Comparison of ENCODE assay signal across 9 cellular contexts in the genomic region with DNA sequence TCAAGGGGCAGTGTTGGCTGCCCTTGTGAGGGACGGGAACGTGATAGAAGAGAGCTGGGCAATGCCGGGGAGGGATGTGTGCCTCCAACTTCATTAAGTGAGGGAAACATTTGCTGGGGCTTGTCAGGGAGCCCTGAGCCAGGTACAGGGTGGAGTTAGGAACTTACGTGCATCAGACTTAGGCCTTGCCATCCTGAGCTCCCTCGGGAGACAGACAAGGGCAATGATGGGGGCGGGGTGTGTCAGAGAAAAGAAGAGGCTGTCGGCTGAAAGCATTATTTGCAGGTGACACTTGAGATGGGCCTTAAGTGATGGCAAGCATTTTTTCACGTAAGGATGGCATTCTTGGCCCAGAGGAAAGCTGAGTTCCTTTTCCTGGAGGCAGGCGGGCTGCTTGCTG. TPM values are rescaled to one million over a fixed set of nuclear protein-coding genes. Genes with fewer than 3 reads are reported as not detected.
A peak's percentile ranks its signal among the peaks of the same experiment; 100 is the strongest.
DNase-seq lines count a peak whose midpoint lies in the region; ATAC-seq, FAIRE-seq and TF ChIP-seq lines count a peak whose summit lies in the region.
"Had no signal": no experiment of that assay in that cellular context is flagged by ENCODE, and none has a peak within 500 bp of the region (broad histone marks: within the 10 kb centered on the region; RNA-seq: fewer than 3 reads in every experiment).

No MANE protein-coding gene starts in this region.

- POLR2A ChIA-PET in WTC11 (lab: Charles Lee): interaction anchor here (0.6 to 1.6 kb wide), 4 partner anchors 9 to 434 kb away, joined by 3 to 13 read pairs (median 4); partner anchors contain the start of genes ABCF3, CLCN2 and POLR2H

- H3K9ac ChIP-seq in iPS-15b (ENCODE audit: low read depth, low read length): no peak overlapping the region

- H3K27me3 ChIP-seq in iPS-15b (ENCODE audit: control insufficient read depth, insufficient read depth, low read length): no peaks in the 10 kb centered on the region

- H3K4me3 ChIP-seq in iPS-15b (ENCODE audit: low read depth, low read length): peak overlapping the region; percentile 60

- ATAC-seq in WTC11: no peak
- ATAC-seq in HG03378 (IDR thresholded peaks at IDR 0.05; ENCODE audit: unreplicated experiment): no peak

- H3K4me1 Mint-ChIP-seq in WTC11: peaks cover 40% of the 10 kb centered on the region

- peak overlapping the region; percentile 96 for H3K27ac ChIP-seq in substantia nigra (ENCODE audit: low read depth, low read length, poor library complexity, severe bottlenecking)

- H3K9me3 Mint-ChIP-seq in WTC11: no peaks in the 10 kb centered on the region
- H3K9me3 Mint-ChIP-seq: central memory CD8-positive, alpha-beta T cell had no signal

- CTCF ChIA-PET in WTC11 (lab: Charles Lee): interaction anchor here (0.8 to 2.5 kb wide), 14 partner anchors 12 to 203 kb away, joined by 3 to 25 read pairs (median 4); partner anchors contain the start of genes CLCN2 and POLR2H

- no peak overlapping the region for H3K27ac Mint-ChIP-seq in WTC11

- DNase-seq in NCI-H1105 (lab: John Stamatoyannopoulos, UW): peak; percentile 82
- no peak for DNase-seq in WTC11 (ENCODE audit: low spot score)
- no peak for DNase-seq in substantia nigra (lab: John Stamatoyannopoulos, UW)
- DNase-seq in hepatic stellate cell (ENCODE audit: low spot score): no peak
- no peak for DNase-seq in HTR-8/SVneo (ENCODE audit: insufficient read length, low spot score)
- DNase-seq: activated CD4-positive, alpha-beta T cell treated with anti-CD3 and anti-CD28 coated beads for 48 hours had no signal

- H3K27me3 Mint-ChIP-seq in WTC11 (ENCODE audit: low read depth): no peaks in the 10 kb centered on the region
- H3K27me3 Mint-ChIP-seq: central memory CD8-positive, alpha-beta T cell had no signal

- H3K4me3 Mint-ChIP-seq in WTC11: peak overlapping the region; percentile 92
- H3K4me3 Mint-ChIP-seq: central memory CD8-positive, alpha-beta T cell had no signal

- peaks cover 4% of the 10 kb centered on the region for H3K4me1 ChIP-seq in iPS-15b (ENCODE audit: control insufficient read depth, insufficient read depth, low read length)

- no peaks in the 10 kb centered on the region for H3K9me3 ChIP-seq in iPS-15b (ENCODE audit: control insufficient read depth, insufficient read depth, low read length)

- FAIRE-seq in HTR-8/SVneo (lab: Jason Lieb, UNC): no peak

- peaks cover 20% of the 10 kb centered on the region for H3K36me3 Mint-ChIP-seq in WTC11

- TF ChIP-seq CTCF in WTC11 (IDR thresholded peaks at IDR 0.05): no peak

- peaks cover 15% of the 10 kb centered on the region for H3K36me3 ChIP-seq in iPS-15b (ENCODE audit: control insufficient read depth, insufficient read depth, low read length)

TF ChIP-seq in WTC11, 78 proteins besides CTCF, POLR2A, EP300 and RAD21:
- no peak for TF ChIP-seq ATF3 (CRISPR knock-in tag; conservative IDR thresholded peaks at IDR 0.05)
- no peak for TF ChIP-seq ZNF532 (CRISPR knock-in tag; IDR thresholded peaks at IDR 0.05; ENCODE audit: borderline replicate concordance)
- TF ChIP-seq, protein P1, sequence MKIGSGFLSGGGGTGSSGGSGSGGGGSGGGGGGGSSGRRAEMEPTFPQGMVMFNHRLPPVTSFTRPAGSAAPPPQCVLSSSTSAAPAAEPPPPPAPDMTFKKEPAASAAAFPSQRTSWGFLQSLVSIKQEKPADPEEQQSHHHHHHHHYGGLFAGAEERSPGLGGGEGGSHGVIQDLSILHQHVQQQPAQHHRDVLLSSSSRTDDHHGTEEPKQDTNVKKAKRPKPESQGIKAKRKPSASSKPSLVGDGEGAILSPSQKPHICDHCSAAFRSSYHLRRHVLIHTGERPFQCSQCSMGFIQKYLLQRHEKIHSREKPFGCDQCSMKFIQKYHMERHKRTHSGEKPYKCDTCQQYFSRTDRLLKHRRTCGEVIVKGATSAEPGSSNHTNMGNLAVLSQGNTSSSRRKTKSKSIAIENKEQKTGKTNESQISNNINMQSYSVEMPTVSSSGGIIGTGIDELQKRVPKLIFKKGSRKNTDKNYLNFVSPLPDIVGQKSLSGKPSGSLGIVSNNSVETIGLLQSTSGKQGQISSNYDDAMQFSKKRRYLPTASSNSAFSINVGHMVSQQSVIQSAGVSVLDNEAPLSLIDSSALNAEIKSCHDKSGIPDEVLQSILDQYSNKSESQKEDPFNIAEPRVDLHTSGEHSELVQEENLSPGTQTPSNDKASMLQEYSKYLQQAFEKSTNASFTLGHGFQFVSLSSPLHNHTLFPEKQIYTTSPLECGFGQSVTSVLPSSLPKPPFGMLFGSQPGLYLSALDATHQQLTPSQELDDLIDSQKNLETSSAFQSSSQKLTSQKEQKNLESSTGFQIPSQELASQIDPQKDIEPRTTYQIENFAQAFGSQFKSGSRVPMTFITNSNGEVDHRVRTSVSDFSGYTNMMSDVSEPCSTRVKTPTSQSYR (CRISPR knock-in tag; IDR thresholded peaks at IDR 0.05): no peak
- TF ChIP-seq JUN (CRISPR knock-in tag; IDR thresholded peaks at IDR 0.05): no peak
- no peak for TF ChIP-seq E2F5 (CRISPR knock-in tag; IDR thresholded peaks at IDR 0.05)
- no peak for TF ChIP-seq ZNF423 (CRISPR knock-in tag; IDR thresholded peaks at IDR 0.05)
- TF ChIP-seq NFATC4 (CRISPR knock-in tag; IDR thresholded peaks at IDR 0.05): no peak
- no peak for TF ChIP-seq ZNF138 (CRISPR knock-in tag; conservative IDR thresholded peaks at IDR 0.05)
- TF ChIP-seq ETV6 (CRISPR knock-in tag; IDR thresholded peaks at IDR 0.05): no peak
- no peak for TF ChIP-seq TP53 (CRISPR knock-in tag; IDR thresholded peaks at IDR 0.05)
- no peak for TF ChIP-seq NR2C2 (CRISPR knock-in tag; IDR thresholded peaks at IDR 0.05)
- TF ChIP-seq KAT7 (CRISPR knock-in tag; IDR thresholded peaks at IDR 0.05; ENCODE audit: borderline replicate concordance): no peak
- no peak for TF ChIP-seq TCF7 (CRISPR knock-in tag; IDR thresholded peaks at IDR 0.05; ENCODE audit: low read depth)

RNA-seq across cellular contexts. Expression of gene FAM131A, which starts 1.6 kb away (rescaled TPM):
- total RNA-seq in WTC11 (2021): 20.3 to 23.0 TPM (median 20.4 TPM) in 3 replicates

RNA-seq across cellular contexts. Expression of gene CLCN2, which starts 22.4 kb away (rescaled TPM):
- total RNA-seq in WTC11 (2021): 15.7 to 22.6 TPM (median 17.0 TPM) in 3 replicates

RNA-seq across cellular contexts. Expression of gene POLR2H, which starts 22.5 kb away (rescaled TPM):
- 117 to 133 TPM (median 118 TPM) in 3 replicates for total RNA-seq in WTC11 (2021)

RNA-seq across cellular contexts. Expression of gene EIF4G1, which starts 24.6 kb away (rescaled TPM):
- 411 to 557 TPM (median 439 TPM) in 3 replicates for total RNA-seq in WTC11 (2021)

RNA-seq across cellular contexts. Expression of gene THPO, which starts 39.0 kb away (rescaled TPM):
- total RNA-seq in WTC11 (2021): 0.55 to 1.4 TPM (median 1.0 TPM) in 3 replicates
